In genomic region chr11:114280696-114281095, GRCh38 we compare ENCODE assay signal across 1 cellular context.
TF ChIP-seq lines count a peak whose summit lies in the region.

No MANE protein-coding gene starts in this region.

TF ChIP-seq in HepG2, 621 proteins besides CTCF, POLR2A, EP300 and RAD21 (continued from another document):
- TF ChIP-seq, protein P1, sequence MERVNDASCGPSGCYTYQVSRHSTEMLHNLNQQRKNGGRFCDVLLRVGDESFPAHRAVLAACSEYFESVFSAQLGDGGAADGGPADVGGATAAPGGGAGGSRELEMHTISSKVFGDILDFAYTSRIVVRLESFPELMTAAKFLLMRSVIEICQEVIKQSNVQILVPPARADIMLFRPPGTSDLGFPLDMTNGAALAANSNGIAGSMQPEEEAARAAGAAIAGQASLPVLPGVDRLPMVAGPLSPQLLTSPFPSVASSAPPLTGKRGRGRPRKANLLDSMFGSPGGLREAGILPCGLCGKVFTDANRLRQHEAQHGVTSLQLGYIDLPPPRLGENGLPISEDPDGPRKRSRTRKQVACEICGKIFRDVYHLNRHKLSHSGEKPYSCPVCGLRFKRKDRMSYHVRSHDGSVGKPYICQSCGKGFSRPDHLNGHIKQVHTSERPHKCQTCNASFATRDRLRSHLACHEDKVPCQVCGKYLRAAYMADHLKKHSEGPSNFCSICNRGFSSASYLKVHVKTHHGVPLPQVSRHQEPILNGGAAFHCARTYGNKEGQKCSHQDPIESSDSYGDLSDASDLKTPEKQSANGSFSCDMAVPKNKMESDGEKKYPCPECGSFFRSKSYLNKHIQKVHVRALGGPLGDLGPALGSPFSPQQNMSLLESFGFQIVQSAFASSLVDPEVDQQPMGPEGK (CRISPR knock-in tag; IDR thresholded peaks at IDR 0.05): 0 out of 2 replicates have a peak, but pooled peaks have one; percentile 28
- TF ChIP-seq ZFP41 (CRISPR knock-in tag; IDR thresholded peaks at IDR 0.05; ENCODE audit: borderline replicate concordance) (no peak), SMAD9 (CRISPR knock-in tag; IDR thresholded peaks at IDR 0.05) (no peak), SMC3 (IDR thresholded peaks at IDR 0.05; ENCODE audit: low read length) (peak; percentile 48), TAF15 (IDR thresholded peaks at IDR 0.05; ENCODE audit: low read depth, low read length, poor library complexity, severe bottlenecking) (no peak), ZNF333 (CRISPR knock-in tag; IDR thresholded peaks at IDR 0.05; ENCODE audit: borderline replicate concordance) (no peak), ZNF780A (CRISPR knock-in tag; IDR thresholded peaks at IDR 0.05) (no peak), FOXM1 (CRISPR knock-in tag; IDR thresholded peaks at IDR 0.05) (no peak), ATF4 (CRISPR knock-in tag; IDR thresholded peaks at IDR 0.05) (no peak), ZNF615 (CRISPR knock-in tag; IDR thresholded peaks at IDR 0.05; ENCODE audit: borderline replicate concordance) (no peak), KAT7 (CRISPR knock-in tag; IDR thresholded peaks at IDR 0.05; ENCODE audit: borderline replicate concordance) (no peak), ZNF557 (CRISPR knock-in tag; IDR thresholded peaks at IDR 0.05) (no peak), ZNF160 (CRISPR knock-in tag; IDR thresholded peaks at IDR 0.05) (no peak), PRMT3 (CRISPR knock-in tag; IDR thresholded peaks at IDR 0.05; ENCODE audit: borderline replicate concordance, low read depth) (no peak), STAG1 (CRISPR knock-in tag; IDR thresholded peaks at IDR 0.05) (peak; percentile 85), ZNF772 (CRISPR knock-in tag; IDR thresholded peaks at IDR 0.05) (no peak), SP4 (CRISPR knock-in tag; IDR thresholded peaks at IDR 0.05) (no peak), SMARCE1 (IDR thresholded peaks at IDR 0.05; ENCODE audit: borderline replicate concordance) (no peak)
- TF ChIP-seq, protein P2, sequence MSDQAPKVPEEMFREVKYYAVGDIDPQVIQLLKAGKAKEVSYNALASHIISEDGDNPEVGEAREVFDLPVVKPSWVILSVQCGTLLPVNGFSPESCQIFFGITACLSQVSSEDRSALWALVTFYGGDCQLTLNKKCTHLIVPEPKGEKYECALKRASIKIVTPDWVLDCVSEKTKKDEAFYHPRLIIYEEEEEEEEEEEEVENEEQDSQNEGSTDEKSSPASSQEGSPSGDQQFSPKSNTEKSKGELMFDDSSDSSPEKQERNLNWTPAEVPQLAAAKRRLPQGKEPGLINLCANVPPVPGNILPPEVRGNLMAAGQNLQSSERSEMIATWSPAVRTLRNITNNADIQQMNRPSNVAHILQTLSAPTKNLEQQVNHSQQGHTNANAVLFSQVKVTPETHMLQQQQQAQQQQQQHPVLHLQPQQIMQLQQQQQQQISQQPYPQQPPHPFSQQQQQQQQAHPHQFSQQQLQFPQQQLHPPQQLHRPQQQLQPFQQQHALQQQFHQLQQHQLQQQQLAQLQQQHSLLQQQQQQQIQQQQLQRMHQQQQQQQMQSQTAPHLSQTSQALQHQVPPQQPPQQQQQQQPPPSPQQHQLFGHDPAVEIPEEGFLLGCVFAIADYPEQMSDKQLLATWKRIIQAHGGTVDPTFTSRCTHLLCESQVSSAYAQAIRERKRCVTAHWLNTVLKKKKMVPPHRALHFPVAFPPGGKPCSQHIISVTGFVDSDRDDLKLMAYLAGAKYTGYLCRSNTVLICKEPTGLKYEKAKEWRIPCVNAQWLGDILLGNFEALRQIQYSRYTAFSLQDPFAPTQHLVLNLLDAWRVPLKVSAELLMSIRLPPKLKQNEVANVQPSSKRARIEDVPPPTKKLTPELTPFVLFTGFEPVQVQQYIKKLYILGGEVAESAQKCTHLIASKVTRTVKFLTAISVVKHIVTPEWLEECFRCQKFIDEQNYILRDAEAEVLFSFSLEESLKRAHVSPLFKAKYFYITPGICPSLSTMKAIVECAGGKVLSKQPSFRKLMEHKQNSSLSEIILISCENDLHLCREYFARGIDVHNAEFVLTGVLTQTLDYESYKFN (CRISPR knock-in tag; conservative IDR thresholded peaks at IDR 0.05): no peak
- TF ChIP-seq, protein P3, sequence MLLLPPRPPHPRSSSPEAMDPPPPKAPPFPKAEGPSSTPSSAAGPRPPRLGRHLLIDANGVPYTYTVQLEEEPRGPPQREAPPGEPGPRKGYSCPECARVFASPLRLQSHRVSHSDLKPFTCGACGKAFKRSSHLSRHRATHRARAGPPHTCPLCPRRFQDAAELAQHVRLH (CRISPR knock-in tag; IDR thresholded peaks at IDR 0.05; ENCODE audit: borderline replicate concordance, low read depth): 0 out of 2 replicates have a peak, but pooled peaks have one; percentile 33
